In genomic region chr17:18217412-18218015, GRCh38 we compare ENCODE assay signal across 8 cellular contexts. TPM values are rescaled to one million over a fixed set of nuclear protein-coding genes. Genes with fewer than 3 reads are reported as not detected.
DNase-seq lines count a peak whose midpoint lies in the region; ATAC-seq and TF ChIP-seq lines count a peak whose summit lies in the region.

No MANE protein-coding gene starts in this region.

- H3K4me3 ChIP-seq in adrenal gland: no peak overlapping the region

- no peak overlapping the region for H3K4me3 Mint-ChIP-seq in T-cell

- H3K27ac ChIP-seq in adrenal gland: no peak overlapping the region

- no peaks in the 10 kb centered on the region for H3K27me3 Mint-ChIP-seq in T-cell

- H3K27ac Mint-ChIP-seq in T-cell: no peak overlapping the region

- peak; percentile 79 to 88 (median 86) for ATAC-seq in T-cell (replicated peaks in 1 of 4)
- ATAC-seq in left ventricle myocardium superior: peak; percentile 90
- peak; percentile 79 for ATAC-seq in sciatic nerve
- no peak for ATAC-seq in GM18861 (IDR thresholded peaks at IDR 0.05; ENCODE audit: unreplicated experiment)
- no peak for ATAC-seq in HG02938 (IDR thresholded peaks at IDR 0.05; ENCODE audit: unreplicated experiment)

- no peaks in the 10 kb centered on the region for H3K9me3 ChIP-seq in adrenal gland (replicated peaks in 1 of 3)

- CTCF ChIA-PET in T-cell (lab: Charles Lee): interaction anchor here in 1 of 2 donors (0.7 kb wide), 1 partner anchor 59 kb away, joined by 7 read pairs; no protein-coding TSS in a partner anchor

- H3K36me3 ChIP-seq in adrenal gland (replicated peaks in 1 of 2): no peaks in the 10 kb centered on the region

- H3K27me3 ChIP-seq in adrenal gland: no peaks in the 10 kb centered on the region

- H3K4me1 ChIP-seq in adrenal gland (replicated peaks in 1 of 2): peaks cover 8 to 10% of the 10 kb centered on the region in 2 donors

- TF ChIP-seq CTCF in adrenal gland (IDR thresholded peaks at IDR 0.05): peak; percentile 84 to 92 (median 90)

- DNase-seq in ELF-1 (ENCODE audit: low read depth, low spot score) (peak; percentile 87), Kasumi-1 (lab: John Stamatoyannopoulos, UW) (peak; percentile 2 to 8), T-cell (peak; percentile 31 to 73 (median 58)), adrenal gland (peak; percentile 66 to 91 (median 78)), left ventricle myocardium superior (peak; percentile 85), sciatic nerve (ENCODE audit: low spot score) (peak; percentile 86)

- WGBS in adrenal gland, 4 donors: 7 to 14% (median 9%) methylated on average over 5 to 6 of the region's 6 CpGs

- no peaks in the 10 kb centered on the region for H3K9me3 Mint-ChIP-seq in T-cell

- POLR2A ChIA-PET in T-cell (lab: Charles Lee): no interaction called here

- no peak for TF ChIP-seq POLR2A in adrenal gland (IDR thresholded peaks at IDR 0.05)

- intact Hi-C loops in adrenal gland (cut with DNase I): loop anchor here in 1 of 2 donors (5.0 kb wide), 1 partner anchor 75 kb away; no protein-coding TSS in a partner anchor
- intact Hi-C loops in left ventricle myocardium superior (cut with micrococcal nuclease): loop anchor here (5.0 kb wide), 2 partner anchors 75 to 95 kb away; partner anchors contain the start of gene TOP3A
- intact Hi-C loops in sciatic nerve (cut with DNase I): no loop called here

- peaks cover 0 to 5% (median 3%) of the 10 kb centered on the region in 3 donors for H3K4me1 Mint-ChIP-seq in T-cell

- peaks cover 1% of the 10 kb centered on the region for H3K36me3 Mint-ChIP-seq in T-cell

RNA-seq across cellular contexts. Expression of gene LLGL1, which starts 7.9 kb away (rescaled TPM):
- total RNA-seq in T-cell: 10 to 100 TPM; 13.1 to 24.3 (median 23.2) TPM
- 10 to 100 TPM; 21.8 to 65.1 (median 48.2) TPM for total RNA-seq in adrenal gland
- polyA plus RNA-seq in adrenal gland: 10 to 100 TPM in 1 of 3 donors, 1 to 10 TPM in 2; 4.1 to 27.8 (median 8.9) TPM
- total RNA-seq in left ventricle myocardium superior: 9.0 TPM
- total RNA-seq in sciatic nerve: 21.4 TPM

RNA-seq across cellular contexts. Expression of gene ALKBH5, which starts 33.9 kb away (rescaled TPM):
- total RNA-seq in T-cell (100 to 1,000 TPM in 4 of 5 donors, 10 to 100 TPM in 1; 99.0 to 122 (median 103) TPM), adrenal gland (100 to 1,000 TPM; 109 to 154 (median 141) TPM), left ventricle myocardium superior (197 TPM), sciatic nerve (96.3 TPM)
- polyA plus RNA-seq in adrenal gland: 100 to 1,000 TPM in 1 of 3 donors, 10 to 100 TPM in 2; 28.4 to 118 (median 33.8) TPM

RNA-seq across cellular contexts. Expression of gene FLII, which starts 41.0 kb away (rescaled TPM):
- total RNA-seq in T-cell (100 to 1,000 TPM; 257 to 389 (median 319) TPM), adrenal gland (100 to 1,000 TPM; 172 to 331 (median 297) TPM), left ventricle myocardium superior (292 TPM), sciatic nerve (244 TPM)
- polyA plus RNA-seq in adrenal gland: 100 to 1,000 TPM; 276 to 652 (median 461) TPM

RNA-seq across cellular contexts. Expression of gene MIEF2, which starts 42.9 kb away (rescaled TPM):
- total RNA-seq in T-cell: 10 to 100 TPM in 4 of 5 donors, 1 to 10 TPM in 1; 10.0 to 19.7 (median 17.6) TPM
- 10 to 100 TPM; 18.3 to 46.6 (median 29.2) TPM for total RNA-seq in adrenal gland
- 10 to 100 TPM in 1 of 3 donors, 1 to 10 TPM in 2; 4.1 to 10.7 (median 9.5) TPM for polyA plus RNA-seq in adrenal gland
- 32.2 TPM for total RNA-seq in left ventricle myocardium superior
- total RNA-seq in sciatic nerve: 15.5 TPM

Comparison
In these comparisons a context has a peak if more than half of its experiments do, and no peak if none do; other contexts are left out.
1. DNase-seq: peak in every context shown above with its lines; median percentile 87 in ELF-1; 86 in sciatic nerve; 85 in left ventricle myocardium superior; 78 in adrenal gland; 58 in T-cell; 5 in Kasumi-1.
2. ATAC-seq: peak in T-cell (4 of 4), left ventricle myocardium superior (single experiment) and sciatic nerve (single experiment); none in GM18861 (single experiment) and HG02938 (single experiment).